ENCODE assay signal across 20 cellular contexts in the genomic region with DNA sequence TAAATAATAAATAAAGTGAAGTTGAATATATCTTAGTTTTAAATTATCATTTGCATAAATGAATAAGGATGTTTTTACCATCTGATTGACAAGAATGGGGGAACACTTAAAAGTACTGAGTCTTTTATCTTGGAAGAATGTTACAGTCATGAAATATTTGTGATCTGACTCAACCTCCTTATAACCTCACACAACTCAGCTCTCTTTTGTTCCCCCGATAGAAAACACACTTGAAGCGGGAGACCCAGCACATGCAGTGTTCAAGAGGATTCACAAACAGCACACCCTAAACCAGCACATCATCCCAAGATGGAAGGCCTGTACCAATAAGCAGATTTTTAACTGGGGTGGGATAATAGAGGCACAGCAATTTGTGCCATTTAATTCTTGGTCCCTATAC. TPM values are rescaled to one million over a fixed set of nuclear protein-coding genes. Genes with fewer than 3 reads are reported as not detected.
DNase-seq lines count a peak whose midpoint lies in the region; ATAC-seq and TF ChIP-seq lines count a peak whose summit lies in the region.
"Had no signal": no experiment of that assay in that cellular context is flagged by ENCODE, and none has a peak within 500 bp of the region (broad histone marks: within the 10 kb centered on the region; RNA-seq: fewer than 3 reads in every experiment).

No MANE protein-coding gene starts in this region.

- in situ Hi-C loops in ACHN (cut with HindIII; ENCODE audit: low pct_ligation_motif_present, low pct_unique_long_range_greater_than_20kb, low sequenced_read_pairs) (no loop called here), astrocyte of the spinal cord (cut with HindIII; ENCODE audit: low sequenced_read_pairs) (no loop called here)

- H3K4me3 Mint-ChIP-seq in activated naive CD4-positive, alpha-beta T cell treated with anti-CD3 and anti-CD28 coated beads for 36 hours: no peak overlapping the region
- H3K4me3 Mint-ChIP-seq: activated CD4-positive, alpha-beta T cell treated with anti-CD3 and anti-CD28 coated beads, Interleukin-2, amount 10 ng/mL, durations not matched to agents 7 days and 5 days; neural crest cell had no signal

- no peak overlapping the region for H3K27ac Mint-ChIP-seq in activated naive CD4-positive, alpha-beta T cell treated with anti-CD3 and anti-CD28 coated beads for 36 hours
- H3K27ac Mint-ChIP-seq: activated CD4-positive, alpha-beta T cell treated with anti-CD3 and anti-CD28 coated beads, Interleukin-2, amount 10 ng/mL, durations not matched to agents 7 days and 5 days had no signal

- CTCF ChIA-PET in activated naive CD4-positive, alpha-beta T cell treated with anti-CD3 and anti-CD28 coated beads for 36 hours (lab: Charles Lee): no interaction called here

- H3K27me3 Mint-ChIP-seq in activated naive CD4-positive, alpha-beta T cell treated with anti-CD3 and anti-CD28 coated beads for 36 hours (ENCODE audit: low read depth): peaks cover 9% of the 10 kb centered on the region
- H3K27me3 Mint-ChIP-seq: activated CD4-positive, alpha-beta T cell treated with anti-CD3 and anti-CD28 coated beads, Interleukin-2, amount 10 ng/mL, durations not matched to agents 7 days and 5 days had no signal

- H3K4me3 ChIP-seq in astrocyte of the spinal cord (ENCODE audit: low read depth, low read length): no peak overlapping the region
- H3K4me3 ChIP-seq: HAP-1, prostate gland had no signal

- DNase-seq in ACHN (peak; percentile 58), LHCN-M2 (ENCODE audit: low read depth) (peak; percentile 38), astrocyte of the spinal cord (ENCODE audit: low read depth, low spot score) (peak; percentile 36), kidney glomerular epithelial cell (lab: John Stamatoyannopoulos, UW) (peak; percentile 19), GM19240 (ENCODE audit: insufficient read length, low spot score) (no peak)
- no peak for DNase-seq in activated naive CD4-positive, alpha-beta T cell treated with anti-CD3 and anti-CD28 coated beads for 36 hours
- DNase-seq: activated CD4-positive, alpha-beta T cell treated with anti-CD3 and anti-CD28 coated beads, Interleukin-2, amount 10 ng/mL, durations not matched to agents 7 days and 5 days; activated effector memory CD4-positive, alpha-beta T cell treated with Interleukin-2 at 50 U/mL for 16 hours; NCI-H1436; NCI-H774; SHP77 treated with DMSO at 0.1 percent for 48 hours; small intestine; stimulated activated CD4-positive, alpha-beta T cell treated with anti-CD3 and anti-CD28 coated beads, Interleukin-2, amount 100 ng/mL, for 48 hours; stimulated activated naive CD4-positive, alpha-beta T cell treated with Interleukin-2 at 50 U/mL for 16 hours had no signal

- no peaks in the 10 kb centered on the region for H3K4me1 Mint-ChIP-seq in activated naive CD4-positive, alpha-beta T cell treated with anti-CD3 and anti-CD28 coated beads for 36 hours (ENCODE audit: low read depth)
- H3K4me1 Mint-ChIP-seq: activated CD4-positive, alpha-beta T cell treated with anti-CD3 and anti-CD28 coated beads, Interleukin-2, amount 10 ng/mL, durations not matched to agents 7 days and 5 days; neural crest cell had no signal

- ATAC-seq in HG03354 (IDR thresholded peaks at IDR 0.05; ENCODE audit: poor library complexity, severe bottlenecking, unreplicated experiment) (no peak), GM18517 (IDR thresholded peaks at IDR 0.05; ENCODE audit: unreplicated experiment) (no peak)

- TF ChIP-seq CTCF in astrocyte of the spinal cord (IDR thresholded peaks at IDR 0.05; ENCODE audit: low read depth, low read length): no peak

- H3K36me3 Mint-ChIP-seq in activated naive CD4-positive, alpha-beta T cell treated with anti-CD3 and anti-CD28 coated beads for 36 hours (ENCODE audit: low read depth): no peaks in the 10 kb centered on the region

- no peaks in the 10 kb centered on the region for H3K9me3 Mint-ChIP-seq in activated naive CD4-positive, alpha-beta T cell treated with anti-CD3 and anti-CD28 coated beads for 36 hours
- H3K9me3 Mint-ChIP-seq: activated CD4-positive, alpha-beta T cell treated with anti-CD3 and anti-CD28 coated beads, Interleukin-2, amount 10 ng/mL, durations not matched to agents 7 days and 5 days had no signal

- intact Hi-C loops in activated naive CD4-positive, alpha-beta T cell treated with anti-CD3 and anti-CD28 coated beads for 36 hours (cut with micrococcal nuclease): no loop called here

RNA-seq across cellular contexts. Expression of a gene that starts 15.5 kb away (rescaled TPM):
- 0.06 TPM in 1 of 2 replicates, not detected in the other for total RNA-seq in LHCN-M2 (2014; rRNA removed)
- polyA plus RNA-seq in LHCN-M2 (2012): not detected
- not detected for total RNA-seq in activated naive CD4-positive, alpha-beta T cell treated with anti-CD3 and anti-CD28 coated beads for 36 hours
- total RNA-seq: glomerular endothelial cell, prostate gland had no signal

RNA-seq across cellular contexts. Expression of a gene that starts 29.1 kb away (rescaled TPM):
- total RNA-seq in LHCN-M2 (2014; rRNA removed): 13.5 and 14.6 TPM in 2 replicates
- polyA plus RNA-seq in LHCN-M2 (2012): 6.2 TPM
- 10 to 100 TPM; 13.2 to 14.3 TPM for total RNA-seq in activated naive CD4-positive, alpha-beta T cell treated with anti-CD3 and anti-CD28 coated beads for 36 hours

RNA-seq across cellular contexts. Expression of a gene that starts 29.4 kb away (rescaled TPM):
- total RNA-seq in LHCN-M2 (2014; rRNA removed): 12.1 and 14.6 TPM in 2 replicates
- polyA plus RNA-seq in LHCN-M2 (2012): 5.4 TPM
- 1 to 10 TPM; 5.5 to 5.7 TPM for total RNA-seq in activated naive CD4-positive, alpha-beta T cell treated with anti-CD3 and anti-CD28 coated beads for 36 hours

Comparison
In these comparisons a context has a peak if more than half of its experiments do, and no peak if none do; other contexts are left out.
1. DNase-seq: peak in ACHN (single experiment), LHCN-M2 (single experiment), astrocyte of the spinal cord (single experiment) and kidney glomerular epithelial cell (single experiment); none in activated naive CD4-positive, alpha-beta T cell treated with anti-CD3 and anti-CD28 coated beads for 36 hours (single experiment) and GM19240 (single experiment).